In genomic region chr10:34719336-34719735, GRCh38 we compare ENCODE assay signal across 13 cellular contexts.
"Had no signal": no experiment of that assay in that cellular context is flagged by ENCODE, and none has a peak within 500 bp of the region (broad histone marks: within the 10 kb centered on the region; RNA-seq: fewer than 3 reads in every experiment).

No MANE protein-coding gene starts in this region.

- H3K27ac ChIP-seq: ascending aorta, parathyroid adenoma, tibial nerve had no signal

- H3K27me3 ChIP-seq: ascending aorta, tibial nerve had no signal

- FAIRE-seq: islet of Langerhans had no signal

- H3K4me3 Mint-ChIP-seq: effector memory CD8-positive, alpha-beta T cell; naive thymus-derived CD4-positive, alpha-beta T cell had no signal

- H3K4me3 ChIP-seq: ascending aorta, mucosa of descending colon, tibial nerve had no signal

- H3K27ac Mint-ChIP-seq: effector memory CD8-positive, alpha-beta T cell; naive thymus-derived CD4-positive, alpha-beta T cell had no signal

- H3K9ac ChIP-seq: parathyroid adenoma had no signal

- H3K36me3 ChIP-seq: ascending aorta, tibial nerve had no signal

- ATAC-seq: activated CD4-positive, CD25-positive, alpha-beta regulatory T cell treated with anti-CD3 and anti-CD28 coated beads, Interleukin-2, amount 50 U/mL, for 24 hours; effector memory CD8-positive, alpha-beta T cell; mucosa of descending colon; naive thymus-derived CD4-positive, alpha-beta T cell had no signal

- H3K4me1 ChIP-seq: ascending aorta had no signal

- DNase-seq: activated naive CD4-positive, alpha-beta T cell; activated T-cell treated with anti-CD3 and anti-CD28 coated beads for 4 hours; dermis blood vessel endothelial cell; effector memory CD8-positive, alpha-beta T cell; mucosa of descending colon; naive thymus-derived CD4-positive, alpha-beta T cell; stimulated activated CD4-positive, alpha-beta T cell treated with anti-CD3 and anti-CD28 coated beads, Interleukin-4, amount 100 ng/mL, for 24 hours; stimulated activated naive CD4-positive, alpha-beta T cell had no signal

- H2AFZ ChIP-seq: parathyroid adenoma had no signal

- H3K9me3 Mint-ChIP-seq: effector memory CD8-positive, alpha-beta T cell had no signal

- H3K9me3 ChIP-seq: ascending aorta, mucosa of descending colon, tibial nerve had no signal

- H3K36me3 Mint-ChIP-seq: naive thymus-derived CD4-positive, alpha-beta T cell had no signal
